In the genomic region with DNA sequence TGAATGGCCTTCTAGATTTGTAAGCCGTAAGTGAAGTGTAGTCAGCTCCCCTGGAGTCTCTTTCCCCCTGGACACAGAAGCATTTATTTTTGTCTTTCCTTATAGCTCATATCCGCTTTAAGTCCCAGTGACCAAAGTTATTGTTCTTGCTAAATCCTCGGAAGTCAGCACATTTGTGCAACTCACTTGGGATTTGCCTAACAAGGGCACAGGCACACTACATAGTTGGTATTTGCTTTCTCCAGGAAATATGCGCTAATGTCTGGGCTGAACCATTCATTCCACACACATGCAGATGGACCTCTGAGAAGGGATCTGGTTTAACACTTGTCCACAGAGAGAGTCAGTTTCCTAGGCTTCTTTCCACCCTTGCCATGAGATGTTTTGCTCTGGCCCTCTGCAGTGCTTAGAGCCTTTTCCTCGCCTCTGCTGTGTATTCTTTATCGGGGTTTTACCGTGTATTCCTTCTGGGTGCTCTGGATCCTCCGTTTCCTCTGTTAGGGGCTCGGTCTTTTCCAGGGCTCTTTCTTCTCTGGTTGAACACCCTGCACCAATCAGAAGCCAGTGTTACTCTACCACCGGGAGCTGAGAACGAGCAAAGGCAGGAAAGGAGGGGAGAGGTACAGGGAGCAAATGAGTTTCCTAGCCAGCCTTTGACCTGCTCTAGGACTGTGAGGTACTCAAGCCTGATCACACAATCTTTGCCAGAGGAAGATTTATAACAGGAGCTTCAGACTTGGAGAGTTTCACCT, we compare ENCODE assay signal across 12 cellular contexts.
DNase-seq lines count a peak whose midpoint lies in the region; ATAC-seq and TF ChIP-seq lines count a peak whose summit lies in the region.
"Had no signal": no experiment of that assay in that cellular context is flagged by ENCODE, and none has a peak within 500 bp of the region (broad histone marks: within the 10 kb centered on the region; RNA-seq: fewer than 3 reads in every experiment).

No MANE protein-coding gene starts in this region.

- H3K9me3 ChIP-seq in esophagus muscularis mucosa (no peaks in the 10 kb centered on the region), tibial artery (no peaks in the 10 kb centered on the region)
- H3K9me3 ChIP-seq: mucosa of descending colon had no signal

- WGBS in esophagus muscularis mucosa: 70% methylated on average over 11 of the region's 11 CpGs
- no CpG with 5 or more reads among the region's 11 CpGs for WGBS in mesendoderm (ENCODE audit: extremely low coverage, insufficient coverage, low lambda C conversion rate)

- no peaks in the 10 kb centered on the region for H3K79me2 ChIP-seq in mesendoderm (ENCODE audit: control insufficient read depth, insufficient read depth, low read length)

- ATAC-seq in GM18873 (IDR thresholded peaks at IDR 0.05; ENCODE audit: low FRiP score, unreplicated experiment): no peak
- ATAC-seq in GM21717 (IDR thresholded peaks at IDR 0.05; ENCODE audit: unreplicated experiment): no peak
- no peak for ATAC-seq in GM21423 (IDR thresholded peaks at IDR 0.05; ENCODE audit: unreplicated experiment)
- ATAC-seq: mucosa of descending colon had no signal

- H3K9ac ChIP-seq in mesendoderm (ENCODE audit: low read length): no peak overlapping the region

- H3K4me1 ChIP-seq in esophagus muscularis mucosa (peaks cover 19 to 48% (median 31%) of the 10 kb centered on the region in 4 donors), mesendoderm (ENCODE audit: control insufficient read depth, low read depth, low read length) (peaks cover 8% of the 10 kb centered on the region), tibial artery (peaks cover 0 to 50% (median 35%) of the 10 kb centered on the region in 4 donors)

- in situ Hi-C loops in SK-MEL-5 (cut with HindIII; ENCODE audit: low pct_unique_long_range_greater_than_20kb, low sequenced_read_pairs): no loop called here

- no peaks in the 10 kb centered on the region for H3K27me3 ChIP-seq in esophagus muscularis mucosa
- H3K27me3 ChIP-seq in mesendoderm (ENCODE audit: insufficient read depth, low read length, poor library complexity): no peaks in the 10 kb centered on the region
- H3K27me3 ChIP-seq in tibial artery: no peaks in the 10 kb centered on the region

- no peak overlapping the region for H3K4me2 ChIP-seq in mesendoderm (ENCODE audit: low read length)

- H2BK15ac ChIP-seq in mesendoderm (replicated peaks; ENCODE audit: low read depth): no peak overlapping the region

- H3K23ac ChIP-seq in mesendoderm (ENCODE audit: low read length): no peak overlapping the region

- no peak for TF ChIP-seq EP300 in esophagus muscularis mucosa (IDR thresholded peaks at IDR 0.05)

- intact Hi-C loops in esophagus muscularis mucosa (cut with DNase I) (loop anchor here (5.0 kb wide), 1 partner anchor 189 kb away; a partner anchor contains a TSS), tibial artery (cut with DNase I; ENCODE audit: low total_unique reads) (no loop called here)

- no peak overlapping the region for H4K5ac ChIP-seq in mesendoderm (ENCODE audit: low read length)

- peak; percentile 58 for DNase-seq in SK-MEL-5 (ENCODE audit: low read depth, low spot score)
- DNase-seq in esophagus muscularis mucosa (ENCODE audit: extremely low spot score): no peak
- peak; percentile 50 for DNase-seq in mesendoderm
- no peak for DNase-seq in tibial artery
- no peak for DNase-seq in NCI-H146 (lab: John Stamatoyannopoulos, UW)
- DNase-seq: activated naive CD4-positive, alpha-beta T cell treated with anti-CD3 and anti-CD28 coated beads for 36 hours; DND-41; mucosa of descending colon; NCI-H187 treated with DMSO at 0.1 percent for 48 hours had no signal

- H3K4me3 ChIP-seq in esophagus muscularis mucosa: no peak overlapping the region
- H3K4me3 ChIP-seq in mesendoderm (ENCODE audit: low read length): no peak overlapping the region
- no peak overlapping the region for H3K4me3 ChIP-seq in tibial artery
- H3K4me3 ChIP-seq: mucosa of descending colon had no signal

- H3K36me3 ChIP-seq in esophagus muscularis mucosa (no peaks in the 10 kb centered on the region), mesendoderm (ENCODE audit: control insufficient read depth, insufficient read depth, low read length) (no peaks in the 10 kb centered on the region), tibial artery (no peaks in the 10 kb centered on the region)

- TF ChIP-seq POLR2A in esophagus muscularis mucosa (IDR thresholded peaks at IDR 0.05; ENCODE audit: low read depth): no peak

- peak overlapping the region; percentile 44 for H3K56ac ChIP-seq in mesendoderm (ENCODE audit: low read length)

- H3K27ac ChIP-seq in esophagus muscularis mucosa (replicated peaks in 1 of 4) (peak overlapping the region; percentile 51 to 70 (median 64)), mesendoderm (ENCODE audit: low read depth, low read length) (no peak overlapping the region), tibial artery (peak overlapping the region; percentile 71 to 77)

- no peak overlapping the region for H3K4ac ChIP-seq in mesendoderm (ENCODE audit: low read depth, low read length)

- H2AK5ac ChIP-seq in mesendoderm (ENCODE audit: low read length): no peak overlapping the region

- no peak overlapping the region for H4K8ac ChIP-seq in mesendoderm (ENCODE audit: low read depth, low read length)

- TF ChIP-seq CTCF in esophagus muscularis mucosa (IDR thresholded peaks at IDR 0.05) (no peak), tibial artery (IDR thresholded peaks at IDR 0.05) (no peak)

- H3K79me1 ChIP-seq in mesendoderm (ENCODE audit: low read length): no peaks in the 10 kb centered on the region

- H3K18ac ChIP-seq in mesendoderm (ENCODE audit: low read length): no peak overlapping the region

- H2BK120ac ChIP-seq in mesendoderm (ENCODE audit: low read depth, low read length): no peak overlapping the region

- H2BK5ac ChIP-seq in mesendoderm (ENCODE audit: low read length): no peak overlapping the region

Comparison
In these comparisons a context has a peak if more than half of its experiments do, and no peak if none do; other contexts are left out.
1. DNase-seq: peak in SK-MEL-5 (single experiment) and mesendoderm (single experiment); none in esophagus muscularis mucosa (single experiment), tibial artery (0 of 2) and NCI-H146 (single experiment).